In the genomic region with DNA sequence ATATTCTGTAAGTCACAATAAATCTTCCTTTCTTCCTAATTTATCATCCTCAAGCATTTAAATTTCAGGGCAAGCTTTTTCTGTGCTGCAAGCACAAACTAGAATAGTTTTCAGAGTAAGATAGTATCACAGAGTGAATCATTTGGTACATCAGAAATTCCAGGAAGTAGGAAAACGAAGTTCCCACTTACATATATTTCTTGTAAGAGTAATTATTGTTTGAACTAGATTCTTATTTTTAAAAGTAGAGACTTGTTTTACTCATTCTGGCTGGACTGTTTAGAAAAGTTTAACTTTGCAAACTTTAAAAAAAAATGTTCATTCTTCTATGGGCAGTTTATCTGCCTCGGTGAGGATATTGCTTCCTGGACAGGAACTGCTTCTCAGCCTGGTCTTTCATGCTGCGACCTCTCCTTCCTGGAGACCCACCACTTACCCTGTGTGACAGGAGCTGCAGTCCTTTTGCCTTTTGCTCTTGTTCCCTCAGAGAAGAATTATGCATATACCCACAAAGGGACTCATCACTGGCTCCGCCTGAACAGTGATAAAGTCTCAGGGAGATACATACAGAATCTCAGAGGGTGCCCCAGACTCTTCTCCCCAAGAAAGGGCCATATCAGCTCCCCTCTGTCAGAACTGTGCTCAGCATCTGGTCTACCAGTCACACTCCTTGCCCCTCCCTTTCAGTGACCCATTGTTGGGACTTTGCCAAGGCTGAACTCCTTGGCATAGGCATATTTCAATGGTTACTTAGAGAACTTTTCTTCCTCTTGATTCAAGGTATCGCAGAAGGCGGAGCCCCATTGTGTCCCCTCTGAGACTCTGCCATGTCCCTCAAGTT, we compare ENCODE assay signal across 14 cellular contexts.
DNase-seq lines count a peak whose midpoint lies in the region; ATAC-seq, FAIRE-seq and TF ChIP-seq lines count a peak whose summit lies in the region.
"Had no signal": no experiment of that assay in that cellular context is flagged by ENCODE, and none has a peak within 500 bp of the region (broad histone marks: within the 10 kb centered on the region; RNA-seq: fewer than 3 reads in every experiment).

No MANE protein-coding gene starts in this region.

- H3K27ac Mint-ChIP-seq in GM23338 = no peak overlapping the region; the same call in 1 of the 2 replicates
- no peak overlapping the region for H3K27ac Mint-ChIP-seq in stimulated activated effector memory CD8-positive, alpha-beta T cell treated with anti-CD3 and anti-CD28 coated beads, Interleukin-12 subunit alpha, Interleukin-12 subunit beta, amount 100 ng/mL, for 72 hours

- no peaks in the 10 kb centered on the region; the same call in 2 of the 3 replicates for H3K36me3 Mint-ChIP-seq in GM23338 (ENCODE audit: low read depth)
- no peaks in the 10 kb centered on the region for H3K36me3 Mint-ChIP-seq in stimulated activated effector memory CD8-positive, alpha-beta T cell treated with anti-CD3 and anti-CD28 coated beads, Interleukin-12 subunit alpha, Interleukin-12 subunit beta, amount 100 ng/mL, for 72 hours

- H3K36me3 ChIP-seq in GM23338 (ENCODE audit: insufficient read depth) (no peaks in the 10 kb centered on the region), RWPE2 (ENCODE audit: low read depth) (no peaks in the 10 kb centered on the region), small intestine (ENCODE audit: control insufficient read depth in 2 of 2, insufficient read depth in 2 of 2, low read length in 2 of 2) (no peaks in the 10 kb centered on the region), OCI-LY7 (ENCODE audit: insufficient read depth, low read length) (no peaks in the 10 kb centered on the region)
- H3K36me3 ChIP-seq: BLaER1 treated with 17β-estradiol and CSF1 and Interleukin-3, amounts not matched to agents 10 nM and 100 nM had no signal

- peaks cover 18% of the 10 kb centered on the region for H3K4me1 Mint-ChIP-seq in GM23338
- no peaks in the 10 kb centered on the region for H3K4me1 Mint-ChIP-seq in stimulated activated effector memory CD8-positive, alpha-beta T cell treated with anti-CD3 and anti-CD28 coated beads, Interleukin-12 subunit alpha, Interleukin-12 subunit beta, amount 100 ng/mL, for 72 hours

- peaks cover 12% of the 10 kb centered on the region for H3K9me3 Mint-ChIP-seq in GM23338
- peaks cover 8% of the 10 kb centered on the region for H3K9me3 Mint-ChIP-seq in stimulated activated effector memory CD8-positive, alpha-beta T cell treated with anti-CD3 and anti-CD28 coated beads, Interleukin-12 subunit alpha, Interleukin-12 subunit beta, amount 100 ng/mL, for 72 hours

- POLR2A ChIA-PET in OCI-LY7 (lab: Charles Lee) = no interaction called here

- no peaks in the 10 kb centered on the region for H3K27me3 Mint-ChIP-seq in GM23338 (ENCODE audit: insufficient read depth, low read depth, poor library complexity)

- no peaks in the 10 kb centered on the region for H3F3A ChIP-seq in GM23338 (replicated peaks; ENCODE audit: low read depth)

- peaks cover 3% of the 10 kb centered on the region for H3K9me3 ChIP-seq in RWPE2 (ENCODE audit: severe bottlenecking)
- H3K9me3 ChIP-seq in small intestine (ENCODE audit: control insufficient read depth, low read depth) = no peaks in the 10 kb centered on the region
- no peaks in the 10 kb centered on the region for H3K9me3 ChIP-seq in OCI-LY7 (ENCODE audit: low read length)

- H3K4me1 ChIP-seq in GM23338 (ENCODE audit: insufficient read depth) (peaks cover 20% of the 10 kb centered on the region), RWPE2 (ENCODE audit: insufficient read depth, poor library complexity, severe bottlenecking) (peaks cover 45% of the 10 kb centered on the region), small intestine (ENCODE audit: control insufficient read depth in 2 of 2, insufficient read depth in 1 of 2, low read depth in 1 of 2, low read length in 1 of 2) (no peaks in the 10 kb centered on the region), OCI-LY7 (ENCODE audit: insufficient read depth, low read length, poor library complexity, severe bottlenecking) (no peaks in the 10 kb centered on the region)

- intact Hi-C loops in OCI-LY7 (cut with micrococcal nuclease; ENCODE audit: unreplicated experiment) = no loop called here

- H3K79me2 ChIP-seq in GM23338 (replicated peaks; ENCODE audit: insufficient read depth) (no peaks in the 10 kb centered on the region), OCI-LY7 (ENCODE audit: insufficient read depth, low read depth, low read length) (no peaks in the 10 kb centered on the region)

- H2AFZ ChIP-seq in GM23338 (peak overlapping the region; percentile 88), OCI-LY7 (ENCODE audit: low read length) (no peak overlapping the region)

- CTCF ChIA-PET in OCI-LY7 (lab: Charles Lee; ENCODE audit: unreplicated experiment) = no interaction called here

- no peak for FAIRE-seq in small intestine (lab: Jason Lieb, UNC)

- TF ChIP-seq CTCF in GM23338 (conservative IDR thresholded peaks at IDR 0.05; ENCODE audit: low read depth in 2 of 2) (no peak), RWPE2 (IDR thresholded peaks at IDR 0.05; ENCODE audit: poor library complexity, severe bottlenecking) (no peak), OCI-LY7 (conservative IDR thresholded peaks at IDR 0.05; ENCODE audit: low read length) (no peak)

- H3K4me3 Mint-ChIP-seq in GM23338 = no peak overlapping the region
- no peak overlapping the region for H3K4me3 Mint-ChIP-seq in stimulated activated effector memory CD8-positive, alpha-beta T cell treated with anti-CD3 and anti-CD28 coated beads, Interleukin-12 subunit alpha, Interleukin-12 subunit beta, amount 100 ng/mL, for 72 hours

- BruUV-seq in OCI-LY7 (replicated peaks; lab: Mats Ljungman, UMichigan) = no TSS peak

- ATAC-seq in GM23338 = no peak
- ATAC-seq in RWPE2 (ENCODE audit: low read depth) = no peak; the same call in 2 of the 3 replicates
- ATAC-seq in esophagus mucosa = peak; percentile 29
- no peak for ATAC-seq in stimulated activated effector memory CD8-positive, alpha-beta T cell treated with anti-CD3 and anti-CD28 coated beads, Interleukin-12 subunit alpha, Interleukin-12 subunit beta, amount 100 ng/mL, for 72 hours
- ATAC-seq in HG03280 (IDR thresholded peaks at IDR 0.05; ENCODE audit: unreplicated experiment) = no peak

- no peaks in the 10 kb centered on the region for H4K20me1 ChIP-seq in GM23338 (replicated peaks; ENCODE audit: insufficient read depth)
- no peaks in the 10 kb centered on the region for H4K20me1 ChIP-seq in OCI-LY7 (ENCODE audit: insufficient read depth, low read length)
- H4K20me1 ChIP-seq: BLaER1 treated with 17β-estradiol and CSF1 and Interleukin-3, amounts not matched to agents 10 nM and 100 nM had no signal

- H3K27me3 ChIP-seq in GM23338 (ENCODE audit: insufficient read depth) (no peaks in the 10 kb centered on the region), RWPE2 (ENCODE audit: insufficient read depth, poor library complexity, severe bottlenecking) (no peaks in the 10 kb centered on the region), small intestine (ENCODE audit: control insufficient read depth in 2 of 2, insufficient read depth in 2 of 2, low read length in 2 of 2) (no peaks in the 10 kb centered on the region)
- H3K27me3 ChIP-seq: BLaER1 treated with 17β-estradiol and CSF1 and Interleukin-3, amounts not matched to agents 10 nM and 100 nM had no signal

- DNase-seq in GM23338 (ENCODE audit: low spot score) (no peak), RWPE2 (ENCODE audit: low spot score) (no peak), small intestine (peak; percentile 45), OCI-LY7 (ENCODE audit: low spot score) (no peak), HPDE6-E6E7 (ENCODE audit: extremely low spot score) (no peak)
- DNase-seq in stimulated activated effector memory CD8-positive, alpha-beta T cell treated with anti-CD3 and anti-CD28 coated beads, Interleukin-12 subunit alpha, Interleukin-12 subunit beta, amount 100 ng/mL, for 72 hours (ENCODE audit: low spot score in 2 of 2) = no peak
- DNase-seq: activated CD4-positive, alpha-beta T cell treated with anti-CD3 and anti-CD28 coated beads, Interleukin-2, amount 50 U/mL, for 4 hours; activated gamma-delta T cell; hippocampal formation; midbrain; NCI-H187 treated with DMSO at 0.1 percent for 48 hours had no signal

- no peak overlapping the region for H3K4me2 ChIP-seq in GM23338
- no peak overlapping the region for H3K4me2 ChIP-seq in OCI-LY7 (ENCODE audit: low read length)

- WGBS in small intestine, 3 donors = 60 to 72% (median 68%) methylated on average over 6 of the region's 6 CpGs

- H3K4me3 ChIP-seq in GM23338 = no peak overlapping the region
- no peak overlapping the region for H3K4me3 ChIP-seq in RWPE2 (ENCODE audit: severe bottlenecking)
- H3K4me3 ChIP-seq in small intestine (ENCODE audit: low read depth in 1 of 2, low read length in 2 of 2) = no peak overlapping the region
- no peak overlapping the region for H3K4me3 ChIP-seq in OCI-LY7 (ENCODE audit: low read depth, low read length, poor library complexity, severe bottlenecking)
- H3K4me3 ChIP-seq: BLaER1 treated with 17β-estradiol and CSF1 and Interleukin-3, amounts not matched to agents 10 nM and 100 nM had no signal

- no peak overlapping the region for H3K27ac ChIP-seq in GM23338 (ENCODE audit: low read depth)
- peak overlapping the region; percentile 44 for H3K27ac ChIP-seq in RWPE2 (ENCODE audit: poor library complexity, severe bottlenecking)
- H3K27ac ChIP-seq in small intestine (ENCODE audit: low read depth in 1 of 2, low read length in 1 of 2) = no peak overlapping the region
- no peak overlapping the region for H3K27ac ChIP-seq in OCI-LY7 (ENCODE audit: low read depth, low read length, poor library complexity, severe bottlenecking)
- H3K27ac ChIP-seq: BLaER1 treated with 17β-estradiol and CSF1 and Interleukin-3, amounts not matched to agents 10 nM and 100 nM had no signal

- H3K9me2 ChIP-seq in GM23338 (ENCODE audit: insufficient read depth) (no peaks in the 10 kb centered on the region; the same call in 1 of the 2 replicates), OCI-LY7 (ENCODE audit: insufficient read depth, low read length) (no peaks in the 10 kb centered on the region)

TF ChIP-seq in GM23338, 12 proteins besides CTCF, POLR2A, EP300 and RAD21 (continues in another document):
- TF ChIP-seq ZNF114 (CRISPR knock-in tag; IDR thresholded peaks at IDR 0.05) = no peak
- TF ChIP-seq ZNF331 (CRISPR knock-in tag; IDR thresholded peaks at IDR 0.05; ENCODE audit: low read depth) = no peak
- TF ChIP-seq CREB1 (CRISPR knock-in tag; IDR thresholded peaks at IDR 0.05; ENCODE audit: low read depth) = no peak
- TF ChIP-seq NANOG (IDR thresholded peaks at IDR 0.05; ENCODE audit: borderline replicate concordance) = no peak
